1 cellular context compared by ENCODE assay signal in genomic region chr9:72362118-72362531, GRCh38.
TF ChIP-seq lines count a peak whose summit lies in the region.

No MANE protein-coding gene starts in this region.

TF ChIP-seq in HepG2, 621 proteins besides CTCF, POLR2A, EP300 and RAD21 (continued from another document):
- peak; percentile 51; the same call in 1 of the 2 replicates for TF ChIP-seq RBFOX2 (IDR thresholded peaks at IDR 0.05; ENCODE audit: low read depth, low read length)
- peak; percentile 81 for TF ChIP-seq NFE2L2 (IDR thresholded peaks at IDR 0.05; ENCODE audit: low read length)
- no peak for TF ChIP-seq GATAD1 (CRISPR knock-in tag; IDR thresholded peaks at IDR 0.05)
- TF ChIP-seq ZMYM2 (CRISPR knock-in tag; IDR thresholded peaks at IDR 0.05), result no peak
- peak; percentile 33; the same call in 1 of the 2 replicates for TF ChIP-seq SAP130 (CRISPR knock-in tag; IDR thresholded peaks at IDR 0.05; ENCODE audit: low read depth)
- no peak for TF ChIP-seq ZNF674 (CRISPR knock-in tag; IDR thresholded peaks at IDR 0.05; ENCODE audit: low read depth)
- TF ChIP-seq ARID5B (CRISPR knock-in tag; IDR thresholded peaks at IDR 0.05), result peak; percentile 56
- TF ChIP-seq GATAD2A (CRISPR knock-in tag; IDR thresholded peaks at IDR 0.05), result peak; percentile 38; the same call in 1 of the 2 replicates
- TF ChIP-seq CEBPG (CRISPR knock-in tag; IDR thresholded peaks at IDR 0.05), result peak; percentile 61
- no peak for TF ChIP-seq ZNF30 (CRISPR knock-in tag; IDR thresholded peaks at IDR 0.05)
- TF ChIP-seq AHDC1 (CRISPR knock-in tag; IDR thresholded peaks at IDR 0.05; ENCODE audit: borderline replicate concordance), result no peak
- no peak for TF ChIP-seq TEF (CRISPR knock-in tag; IDR thresholded peaks at IDR 0.05)
- no peak for TF ChIP-seq ZNF230 (CRISPR knock-in tag; IDR thresholded peaks at IDR 0.05)
- TF ChIP-seq ZNF704 (CRISPR knock-in tag; IDR thresholded peaks at IDR 0.05; ENCODE audit: borderline replicate concordance), result no peak
- no peak for TF ChIP-seq RAD51 (IDR thresholded peaks at IDR 0.05; ENCODE audit: borderline replicate concordance)
- TF ChIP-seq ZBTB1 (CRISPR knock-in tag; IDR thresholded peaks at IDR 0.05; ENCODE audit: borderline replicate concordance), result no peak
- no peak for TF ChIP-seq ESRRA (CRISPR knock-in tag; IDR thresholded peaks at IDR 0.05; ENCODE audit: low read depth)
- peak; percentile 20; the same call in 1 of the 2 replicates for TF ChIP-seq FOSL1 (CRISPR knock-in tag; IDR thresholded peaks at IDR 0.05; ENCODE audit: borderline replicate concordance)
